1 cellular context compared by ENCODE assay signal in genomic region chr3:39275052-39275451, GRCh38.
TF ChIP-seq lines count a peak whose summit lies in the region.

No MANE protein-coding gene starts in this region.

TF ChIP-seq in HEK293, 187 proteins besides CTCF, POLR2A, EP300 and RAD21 (continued from another document):
- TF ChIP-seq ZXDB (tag by site-specific recombination; IDR thresholded peaks at IDR 0.05) (no peak), PBX3 (CRISPR knock-in tag; IDR thresholded peaks at IDR 0.05) (no peak), SP7 (tag by site-specific recombination; IDR thresholded peaks at IDR 0.05) (peak; percentile 41), PRDM1 (tag by site-specific recombination; IDR thresholded peaks at IDR 0.05) (peak; percentile 53)
